ENCODE assay signal across 14 cellular contexts in genomic region chr3:1092771-1093170, GRCh38. TPM values are rescaled to one million over a fixed set of nuclear protein-coding genes. Genes with fewer than 3 reads are reported as not detected.
DNase-seq lines count a peak whose midpoint lies in the region; ATAC-seq and TF ChIP-seq lines count a peak whose summit lies in the region.
"Had no signal": no experiment of that assay in that cellular context is flagged by ENCODE, and none has a peak within 500 bp of the region (broad histone marks: within the 10 kb centered on the region; RNA-seq: fewer than 3 reads in every experiment).

CNTN6 (plus strand) TSS chr3:1093024; CDS start chr3:1148009, 54,985 bp downstream.

- H3K79me2 ChIP-seq in SK-N-SH (ENCODE audit: insufficient read depth), result no peaks in the 10 kb centered on the region

- ATAC-seq in SK-N-SH treated with all-trans-retinoic acid at 6 μM for 48 hours, result no peak
- ATAC-seq in effector memory CD8-positive, alpha-beta T cell (replicated peaks), result no peak
- no peak for ATAC-seq in foreskin keratinocyte
- no peak for ATAC-seq in GM18873 (IDR thresholded peaks at IDR 0.05; ENCODE audit: low FRiP score, unreplicated experiment)
- ATAC-seq: HCT116 had no signal

- H4K20me1 ChIP-seq in SK-N-SH (ENCODE audit: insufficient read depth), result no peaks in the 10 kb centered on the region

- H4K91ac ChIP-seq in mesenchymal stem cell (ENCODE audit: low read length), result no peak within 1 kb of the TSS

- no peak within 1 kb of the TSS for H3K18ac ChIP-seq in mesenchymal stem cell (ENCODE audit: low read depth in 1 of 2, low read length in 2 of 2)

- no peak within 1 kb of the TSS for H2BK120ac ChIP-seq in mesenchymal stem cell (ENCODE audit: low read depth, low read length)

- no peak within 1 kb of the TSS for H2AK5ac ChIP-seq in mesenchymal stem cell (ENCODE audit: low read length, severe bottlenecking)

- no peaks in the 10 kb centered on the region for H3K9me3 Mint-ChIP-seq in type B pancreatic cell
- peaks cover 7% of the 10 kb centered on the region in 2 donors for H3K9me3 Mint-ChIP-seq in effector memory CD8-positive, alpha-beta T cell

- H3K4me2 ChIP-seq in SK-N-SH (no peak within 1 kb of the TSS), mesenchymal stem cell (ENCODE audit: low read length, poor library complexity, severe bottlenecking) (peak within 1 kb of the TSS; percentile 53)

- peak within 1 kb of the TSS; percentile 70 for H3K4me3 Mint-ChIP-seq in type B pancreatic cell
- H3K4me3 Mint-ChIP-seq in effector memory CD8-positive, alpha-beta T cell, result no peak within 1 kb of the TSS

- H2AFZ ChIP-seq in SK-N-SH (ENCODE audit: low read depth), result no peak within 1 kb of the TSS
- no peak within 1 kb of the TSS for H2AFZ ChIP-seq in mesenchymal stem cell (ENCODE audit: low read depth, low read length)

- no peak within 1 kb of the TSS for H3K14ac ChIP-seq in mesenchymal stem cell (ENCODE audit: low read length in 2 of 2)

- TF ChIP-seq RAD21 in SK-N-SH (IDR thresholded peaks at IDR 0.05; ENCODE audit: low read length), result no peak

- TF ChIP-seq CTCF in SK-N-SH (IDR thresholded peaks at IDR 0.05) (no peak), dorsolateral prefrontal cortex (IDR thresholded peaks at IDR 0.05 in 54 of 56, conservative IDR thresholded peaks at IDR 0.05 in 2 of 56; ENCODE audit: low read depth in 1 of 56, partially characterized antibody in 56 of 56) (no peak), type B pancreatic cell (conservative IDR thresholded peaks at IDR 0.05) (no peak), foreskin keratinocyte (conservative IDR thresholded peaks at IDR 0.05) (no peak)

- no peaks in the 10 kb centered on the region for H3F3A ChIP-seq in SK-N-SH (replicated peaks; ENCODE audit: insufficient read depth)

- no peak within 1 kb of the TSS for H2BK12ac ChIP-seq in mesenchymal stem cell (ENCODE audit: low read length in 2 of 2)

- H3K9me3 ChIP-seq in SK-N-SH (no peaks in the 10 kb centered on the region), mesenchymal stem cell (ENCODE audit: control insufficient read depth, low read length) (no peaks in the 10 kb centered on the region)
- H3K9me3 ChIP-seq: spleen, uterus had no signal

- H3K27me3 ChIP-seq in SK-N-SH (ENCODE audit: insufficient read depth), result no peaks in the 10 kb centered on the region
- H3K27me3 ChIP-seq in dorsolateral prefrontal cortex, result peaks cover 0 to 4% (median 0%) of the 10 kb centered on the region in 45 donors
- H3K27me3 ChIP-seq in mesenchymal stem cell (ENCODE audit: control insufficient read depth in 1 of 2, insufficient read depth in 1 of 2, low read length in 2 of 2), result peaks cover 0 to 14% of the 10 kb centered on the region in 2 experiments
- no peaks in the 10 kb centered on the region for H3K27me3 ChIP-seq in foreskin keratinocyte
- H3K27me3 ChIP-seq: spleen, uterus had no signal

- H3K9ac ChIP-seq in SK-N-SH (no peak within 1 kb of the TSS), mesenchymal stem cell (ENCODE audit: low read length) (no peak within 1 kb of the TSS)

- DNase-seq in SK-N-SH (peak; percentile 25), dorsolateral prefrontal cortex (peak in 5 of 10 donors; percentile 4 to 52 (median 36)), mesenchymal stem cell (peak; percentile 24), type B pancreatic cell (ENCODE audit: extremely low spot score, unreplicated experiment) (no peak), foreskin keratinocyte (no peak)
- DNase-seq in effector memory CD8-positive, alpha-beta T cell, result no peak
- DNase-seq: DND-41, NCI-H748 treated with DMSO at 0.1 percent for 48 hours, spleen, uterus had no signal

- H2BK15ac ChIP-seq in mesenchymal stem cell (ENCODE audit: low read depth, poor library complexity, severe bottlenecking), result no peak within 1 kb of the TSS

- intact Hi-C loops in dorsolateral prefrontal cortex (cut with DNase I), result no loop called here

- H3K27me3 Mint-ChIP-seq in type B pancreatic cell, result peaks cover 6% of the 10 kb centered on the region
- no peaks in the 10 kb centered on the region for H3K27me3 Mint-ChIP-seq in effector memory CD8-positive, alpha-beta T cell

- peak within 1 kb of the TSS in 1 of 2 experiments; percentile 64; a peak in 1 of 4 replicates for H3K27ac ChIP-seq in SK-N-SH (ENCODE audit: low read depth in 2 of 2, low read length in 1 of 2)
- H3K27ac ChIP-seq in dorsolateral prefrontal cortex, result peak within 1 kb of the TSS in 28 of 59 donors; percentile 2 to 77 (median 36)
- peak within 1 kb of the TSS; percentile 71 for H3K27ac ChIP-seq in mesenchymal stem cell (ENCODE audit: low read length, poor library complexity, severe bottlenecking)
- no peak within 1 kb of the TSS for H3K27ac ChIP-seq in foreskin keratinocyte
- H3K27ac ChIP-seq: spleen, uterus had no signal

- no peaks in the 10 kb centered on the region for H3K9me2 ChIP-seq in SK-N-SH

- CTCF ChIA-PET in SK-N-SH (lab: Yijun Ruan, JAX), result no interaction called here

- peaks cover 0 to 3% of the 10 kb centered on the region in 2 experiments; a peak in 2 of 4 replicates for H3K4me1 ChIP-seq in SK-N-SH (ENCODE audit: control insufficient read depth in 1 of 2, insufficient read depth in 2 of 2, low read depth in 1 of 2, low read length in 1 of 2)
- H3K4me1 ChIP-seq in mesenchymal stem cell (ENCODE audit: control insufficient read depth, insufficient read depth, low read depth, low read length), result peaks cover 1% of the 10 kb centered on the region
- peaks cover under 1% of the 10 kb centered on the region for H3K4me1 ChIP-seq in foreskin keratinocyte
- H3K4me1 ChIP-seq: spleen, uterus had no signal

- H3K23ac ChIP-seq in mesenchymal stem cell (ENCODE audit: low read length in 2 of 2), result no peak within 1 kb of the TSS

- TF ChIP-seq EP300 in SK-N-SH (IDR thresholded peaks at IDR 0.05; ENCODE audit: borderline replicate concordance in 1 of 2, low read depth in 1 of 2, low read length in 1 of 2), result no peak

- H3K4me3 ChIP-seq in SK-N-SH (ENCODE audit: low read depth in 2 of 2, low read length in 1 of 2), result peak within 1 kb of the TSS in 1 of 2 experiments; percentile 21; a peak in 1 of 4 replicates
- peak within 1 kb of the TSS in 58 of 59 donors; percentile 3 to 66 (median 41) for H3K4me3 ChIP-seq in dorsolateral prefrontal cortex
- H3K4me3 ChIP-seq in mesenchymal stem cell (ENCODE audit: insufficient read depth in 1 of 2, low read depth in 1 of 2, low read length in 2 of 2), result no peak within 1 kb of the TSS
- H3K4me3 ChIP-seq: spleen, uterus had no signal

- H3K36me3 ChIP-seq in SK-N-SH (replicated peaks in 1 of 2; ENCODE audit: control insufficient read depth in 1 of 2, insufficient read depth in 2 of 2, low read length in 1 of 2) (no peaks in the 10 kb centered on the region), mesenchymal stem cell (ENCODE audit: control insufficient read depth in 1 of 2, insufficient read depth in 2 of 2, low read depth in 1 of 2, low read length in 2 of 2) (no peaks in the 10 kb centered on the region)
- H3K36me3 ChIP-seq: spleen, uterus had no signal

- H3K27ac Mint-ChIP-seq in type B pancreatic cell, result no peak within 1 kb of the TSS
- H3K27ac Mint-ChIP-seq in effector memory CD8-positive, alpha-beta T cell, result no peak within 1 kb of the TSS

- H3K79me1 ChIP-seq in mesenchymal stem cell (replicated peaks; ENCODE audit: low read length, poor library complexity, severe bottlenecking), result no peaks in the 10 kb centered on the region

- POLR2A ChIA-PET in SK-N-SH (lab: Yijun Ruan, JAX), result interaction anchor here (1.2 kb wide), 1 partner anchor 423 kb away, joined by 5 read pairs; no protein-coding TSS in a partner anchor

- peaks cover 17% of the 10 kb centered on the region for H3K4me1 Mint-ChIP-seq in type B pancreatic cell (ENCODE audit: unreplicated experiment)
- H3K4me1 Mint-ChIP-seq in effector memory CD8-positive, alpha-beta T cell (ENCODE audit: low read depth in 2 of 2), result no peaks in the 10 kb centered on the region

- H3K4ac ChIP-seq in mesenchymal stem cell (ENCODE audit: low read depth in 1 of 2, low read length in 2 of 2), result no peak within 1 kb of the TSS

- H3K36me3 Mint-ChIP-seq in type B pancreatic cell, result peaks cover 3% of the 10 kb centered on the region
- H3K36me3 Mint-ChIP-seq in effector memory CD8-positive, alpha-beta T cell (ENCODE audit: insufficient read depth), result no peaks in the 10 kb centered on the region

- 47% methylated on average over 7 of the region's 7 CpGs for WGBS in SK-N-SH (ENCODE audit: low lambda C conversion rate)
- WGBS in mesenchymal stem cell, result 26% methylated on average over 7 of the region's 7 CpGs

- peak within 1 kb of the TSS; percentile 24 for H2BK5ac ChIP-seq in mesenchymal stem cell (ENCODE audit: low read depth, low read length, poor library complexity, severe bottlenecking)

- no peak within 1 kb of the TSS for H4K8ac ChIP-seq in mesenchymal stem cell (ENCODE audit: low read length)

TF ChIP-seq in SK-N-SH, 30 proteins besides CTCF, POLR2A, EP300 and RAD21 (continues in another document):
- TF ChIP-seq USF1 (IDR thresholded peaks at IDR 0.05; ENCODE audit: borderline replicate concordance, low read depth), result no peak
- TF ChIP-seq CHD2 (IDR thresholded peaks at IDR 0.05; ENCODE audit: low read length, partially characterized antibody), result no peak
- TF ChIP-seq NFIC (IDR thresholded peaks at IDR 0.05; ENCODE audit: borderline replicate concordance), result no peak

TF ChIP-seq in SK-N-SH treated with all-trans-retinoic acid at 6 μM for 48 hours, 23 proteins besides CTCF, POLR2A, EP300 and RAD21:
- no peak for TF ChIP-seq ZNF8 (CRISPR knock-in tag; IDR thresholded peaks at IDR 0.05)
- TF ChIP-seq CSDC2 (CRISPR knock-in tag; IDR thresholded peaks at IDR 0.05), result no peak
- TF ChIP-seq ZC3H10 (CRISPR knock-in tag; IDR thresholded peaks at IDR 0.05), result no peak
- TF ChIP-seq GLIS3 (CRISPR knock-in tag; IDR thresholded peaks at IDR 0.05), result no peak

RNA-seq across cellular contexts. Expression of gene CNTN6, which starts in this region (rescaled TPM):
- polyA plus RNA-seq in SK-N-SH (2012; rRNA removed) (0.02 TPM in 1 of 2 replicates, not detected in the other), foreskin keratinocyte (not detected in 2 replicates)
- polyA plus RNA-seq in SK-N-SH (2012; cell fraction: cytosol; rRNA removed), result 0.01 TPM in 1 of 2 replicates, not detected in the other
- not detected in 2 replicates for polyA plus RNA-seq in SK-N-SH (2012; cell fraction: nucleus; rRNA removed)
- total RNA-seq in dorsolateral prefrontal cortex (10 to 100 TPM in 8 of 120 experiments, 1 to 10 TPM in 112; 2.3 to 16.9 (median 6.0) TPM), type B pancreatic cell (ENCODE audit: low replicate concordance) (0.64 and 3.3 TPM in 2 replicates), foreskin keratinocyte (not detected in 2 replicates)
- 0.03 TPM for polyA plus RNA-seq in mesenchymal stem cell (2013, experiment 1 of 2)
- 0.07 TPM for polyA plus RNA-seq in mesenchymal stem cell (2013, experiment 2 of 2)
- total RNA-seq: endothelial cell of umbilical vein had no signal
- polyA plus RNA-seq: endothelial cell of umbilical vein had no signal

Comparison
In these comparisons a context has a peak if more than half of its experiments do, and no peak if none do; other contexts are left out.
1. Peak in DNase-seq in SK-N-SH; RNA of the gene not detected or under 1 TPM.
2. H3K4me3 ChIP-seq: peak in dorsolateral prefrontal cortex (58 of 59); none in mesenchymal stem cell (0 of 2).